25 cellular contexts compared by ENCODE assay signal in genomic region chr11:1346669-1347390, GRCh38. TPM values are rescaled to one million over a fixed set of nuclear protein-coding genes. Genes with fewer than 3 reads are reported as not detected.
A peak's percentile ranks its signal among the peaks of the same experiment; 100 is the strongest.
DNase-seq lines count a peak whose midpoint lies in the region; TF ChIP-seq lines count a peak whose summit lies in the region.
"Had no signal": no experiment of that assay in that cellular context is flagged by ENCODE, and none has a peak within 500 bp of the region (broad histone marks: within the 10 kb centered on the region; RNA-seq: fewer than 3 reads in every experiment).

No MANE protein-coding gene starts in this region.

- H3K27ac Mint-ChIP-seq in CD14-positive monocyte = peak overlapping the region in 1 of 7 donors; percentile 41
- no peak overlapping the region for H3K27ac Mint-ChIP-seq in H9
- H3K27ac Mint-ChIP-seq: B cell had no signal

- H3K36me3 ChIP-seq in neuronal stem cell (replicated peaks in 1 of 2; ENCODE audit: control insufficient read depth in 2 of 2, insufficient read depth in 2 of 2, low read length in 2 of 2) (no peaks in the 10 kb centered on the region), spleen (no peaks in the 10 kb centered on the region)
- H3K36me3 ChIP-seq: SJCRH30 had no signal

- no peak overlapping the region for H2AFZ ChIP-seq in H9 (ENCODE audit: low read length)
- no peak overlapping the region for H2AFZ ChIP-seq in neuronal stem cell (ENCODE audit: low read length)
- H2AFZ ChIP-seq: PC-9 had no signal

- H3K79me2 ChIP-seq in H9 (ENCODE audit: insufficient read depth, low read length) = no peaks in the 10 kb centered on the region

- H3K4ac ChIP-seq in H9 (ENCODE audit: low read depth, low read length) = no peak overlapping the region
- H3K4ac ChIP-seq in neuronal stem cell (ENCODE audit: low read length) = no peak overlapping the region

- peaks cover 0 to 3% (median 0%) of the 10 kb centered on the region in 7 donors for H3K9me3 Mint-ChIP-seq in CD14-positive monocyte
- H3K9me3 Mint-ChIP-seq in H9 = no peaks in the 10 kb centered on the region; a peak in 2 of 5 replicates
- H3K9me3 Mint-ChIP-seq: CD8-positive, alpha-beta memory T cell had no signal

- no peak for TF ChIP-seq POLR2A in spleen (IDR thresholded peaks at IDR 0.05)

- H2BK15ac ChIP-seq in H9 (ENCODE audit: low read depth, low read length) (no peak overlapping the region), neuronal stem cell (ENCODE audit: low read length) (peak overlapping the region; percentile 67)

- DNase-seq in CD14-positive monocyte (ENCODE audit: low spot score) (peak; percentile 38), H9 (peak; percentile 16), neuronal stem cell (ENCODE audit: low spot score) (no peak), spleen (peak; percentile 65), HPDE6-E6E7 (ENCODE audit: extremely low spot score) (no peak), NCI-H524 treated with DMSO at 0.1 percent for 48 hours (lab: John Stamatoyannopoulos, UW) (no peak), inferior parietal cortex (ENCODE audit: extremely low spot score) (no peak)
- DNase-seq: CD8-positive, alpha-beta memory T cell; DMS79 treated with DMSO at 0.1 percent for 48 hours; GF-D8; GOT3; HCEC 1CT; NCI-H1048; NCI-H1417; NCI-H1694; NCI-H2029 treated with DMSO at 0.1 percent for 48 hours; NCI-H446 treated with DMSO at 0.1 percent for 48 hours; NCI-H526 treated with DMSO at 0.1 percent for 48 hours; PC-9; SJCRH30 had no signal

- H3K56ac ChIP-seq in H9 (ENCODE audit: insufficient read length, low read depth, low read length) = no peak overlapping the region

- H3K4me1 Mint-ChIP-seq in CD14-positive monocyte = peaks cover 6% of the 10 kb centered on the region
- H3K4me1 Mint-ChIP-seq in H9 = peaks cover 3 to 11% of the 10 kb centered on the region in 2 experiments; a peak in 3 of 4 replicates
- H3K4me1 Mint-ChIP-seq: B cell; CD8-positive, alpha-beta memory T cell had no signal

- H3K4me3 Mint-ChIP-seq in CD14-positive monocyte (no peak overlapping the region), H9 (no peak overlapping the region)
- H3K4me3 Mint-ChIP-seq: B cell; CD8-positive, alpha-beta memory T cell had no signal

- peak overlapping the region; percentile 8; the same call in 1 of the 2 replicates for H3K14ac ChIP-seq in H9 (ENCODE audit: insufficient read depth, low read length)
- no peak overlapping the region for H3K14ac ChIP-seq in neuronal stem cell (ENCODE audit: low read length)

- TF ChIP-seq CTCF in CD14-positive monocyte (IDR thresholded peaks at IDR 0.05) = no peak
- TF ChIP-seq CTCF in H9 (conservative IDR thresholded peaks at IDR 0.05) = no peak
- no peak for TF ChIP-seq CTCF in spleen (IDR thresholded peaks at IDR 0.05 in 8 of 11, conservative IDR thresholded peaks at IDR 0.05 in 3 of 11)

- no peaks in the 10 kb centered on the region for H3K23me2 ChIP-seq in H9 (ENCODE audit: insufficient read length, low read depth, low read length, poor library complexity, severe bottlenecking)

- H2BK5ac ChIP-seq in H9 (ENCODE audit: insufficient read length, low read length) (no peak overlapping the region), neuronal stem cell (ENCODE audit: low read length) (no peak overlapping the region)

- H4K8ac ChIP-seq in H9 (replicated peaks; ENCODE audit: insufficient read length, low read depth, low read length) = no peak overlapping the region
- no peak overlapping the region for H4K8ac ChIP-seq in neuronal stem cell (ENCODE audit: low read depth, low read length)

- no peaks in the 10 kb centered on the region for H3K79me1 ChIP-seq in H9 (ENCODE audit: insufficient read depth, low read depth, low read length, poor library complexity, severe bottlenecking)
- H3K79me1 ChIP-seq in neuronal stem cell (ENCODE audit: low read depth, low read length) = no peaks in the 10 kb centered on the region

- H3K27ac ChIP-seq in H9 (ENCODE audit: insufficient read length, low read depth, low read length) (no peak overlapping the region), neuronal stem cell (replicated peaks; ENCODE audit: low read length) (no peak overlapping the region), spleen (no peak overlapping the region)
- H3K27ac ChIP-seq: A549, C4-2B, HL-60, PC-9, SJCRH30 had no signal

- no peak overlapping the region for H3K4me3 ChIP-seq in neuronal stem cell (ENCODE audit: low read length in 2 of 2)
- no peak overlapping the region for H3K4me3 ChIP-seq in spleen
- H3K4me3 ChIP-seq: A549, PC-9, SJCRH30 had no signal

- H4K91ac ChIP-seq in H9 (ENCODE audit: insufficient read length, low read depth, low read length) (no peak overlapping the region), neuronal stem cell (ENCODE audit: low read depth, low read length, poor library complexity) (no peak overlapping the region)

- H3K9ac ChIP-seq in H9 (ENCODE audit: extremely low read depth, insufficient read length, low read length) = no peak overlapping the region
- H3K9ac ChIP-seq in neuronal stem cell (ENCODE audit: low read depth, low read length, poor library complexity) = no peak overlapping the region

- no peaks in the 10 kb centered on the region for H4K20me1 ChIP-seq in H9 (ENCODE audit: control insufficient read depth, insufficient read depth, insufficient read length)

- no peaks in the 10 kb centered on the region for H3K27me3 ChIP-seq in H9 (ENCODE audit: insufficient read depth, low read length)
- H3K27me3 ChIP-seq in neuronal stem cell (ENCODE audit: control insufficient read depth in 3 of 3, insufficient read depth in 3 of 3, low read depth in 1 of 3, low read length in 3 of 3) = peaks cover 0 to 18% (median 0%) of the 10 kb centered on the region in 3 experiments
- peaks cover 0 to 10% (median 0%) of the 10 kb centered on the region in 7 donors for H3K27me3 ChIP-seq in spleen (replicated peaks in 1 of 7)
- H3K27me3 ChIP-seq: SJCRH30 had no signal

- no peak overlapping the region for H4K5ac ChIP-seq in H9 (ENCODE audit: insufficient read length, low read depth, low read length)

- H2BK20ac ChIP-seq in H9 (ENCODE audit: low read depth, low read length, poor library complexity, severe bottlenecking) = no peak overlapping the region

- H3K27me3 Mint-ChIP-seq in CD14-positive monocyte (ENCODE audit: low read depth in 3 of 3) (peaks cover 12 to 25% (median 16%) of the 10 kb centered on the region in 3 donors), H9 (ENCODE audit: low read depth) (peaks cover 15% of the 10 kb centered on the region)
- H3K27me3 Mint-ChIP-seq: B cell; CD8-positive, alpha-beta memory T cell had no signal

- H3K9me3 ChIP-seq in H9 (ENCODE audit: control insufficient read depth, low read depth, low read length) (no peaks in the 10 kb centered on the region), neuronal stem cell (replicated peaks in 1 of 2; ENCODE audit: control insufficient read depth in 2 of 2, insufficient read depth in 1 of 2, low read depth in 1 of 2, low read length in 2 of 2) (no peaks in the 10 kb centered on the region), spleen (no peaks in the 10 kb centered on the region)
- H3K9me3 ChIP-seq: A549, SJCRH30 had no signal

- H3K4me2 ChIP-seq in H9 (ENCODE audit: insufficient read depth, insufficient read length, low read length) = no peak overlapping the region
- no peak overlapping the region for H3K4me2 ChIP-seq in neuronal stem cell (ENCODE audit: insufficient read depth, low read length, poor library complexity, severe bottlenecking)
- H3K4me2 ChIP-seq: A549, PC-9 had no signal

- H3K4me1 ChIP-seq in H9 (ENCODE audit: insufficient read depth, low read length) (no peaks in the 10 kb centered on the region), neuronal stem cell (ENCODE audit: control insufficient read depth in 2 of 2, insufficient read depth in 1 of 2, low read depth in 1 of 2, low read length in 2 of 2) (peaks cover 23 to 24% of the 10 kb centered on the region in 2 donors), spleen (peaks cover 0 to 5% (median 0%) of the 10 kb centered on the region in 6 donors)
- H3K4me1 ChIP-seq: A549, SJCRH30 had no signal

- H3K18ac ChIP-seq in H9 (ENCODE audit: insufficient read length, low read depth, low read length) (no peak overlapping the region), neuronal stem cell (ENCODE audit: low read length) (peak overlapping the region; percentile 59)

- no CpG with 5 or more reads among the region's 28 CpGs for WGBS in H9 (ENCODE audit: extremely low coverage, insufficient read length, low lambda C conversion rate)
- WGBS in neuronal stem cell (ENCODE audit: extremely low coverage in 2 of 2, insufficient read length in 2 of 2, insufficient replicate concordance in 1 of 2), 2 donors = no CpG with 5 or more reads among the region's 28 CpGs
- WGBS in spleen, 5 donors = 84 to 93% (median 90%) methylated on average over 25 to 28 of the region's 28 CpGs

- no peak overlapping the region for H3T11ph ChIP-seq in H9 (ENCODE audit: low read length)

- H3K23ac ChIP-seq in H9 (ENCODE audit: insufficient read length, low read depth, low read length) (no peak overlapping the region), neuronal stem cell (ENCODE audit: low read depth, low read length, poor library complexity) (peak overlapping the region; percentile 55)

- no peaks in the 10 kb centered on the region for H3K36me3 Mint-ChIP-seq in CD14-positive monocyte
- no peaks in the 10 kb centered on the region for H3K36me3 Mint-ChIP-seq in H9 (ENCODE audit: insufficient read depth in 1 of 3, low read depth in 3 of 3)
- H3K36me3 Mint-ChIP-seq: CD8-positive, alpha-beta memory T cell had no signal

- H2BK12ac ChIP-seq in H9 (ENCODE audit: insufficient read length, low read depth, low read length) (no peak overlapping the region), neuronal stem cell (ENCODE audit: low read length) (peak overlapping the region; percentile 99)

- H2BK120ac ChIP-seq in H9 (ENCODE audit: low read depth, low read length, poor library complexity, severe bottlenecking) = no peak overlapping the region
- no peak overlapping the region for H2BK120ac ChIP-seq in neuronal stem cell (ENCODE audit: low read depth, low read length)

- intact Hi-C loops in CD14-positive monocyte (cut with micrococcal nuclease) (no loop called here), spleen (cut with DNase I; ENCODE audit: low total_unique reads) (no loop called here)

- H2AK5ac ChIP-seq in H9 (ENCODE audit: insufficient read length, low read length) (no peak overlapping the region), neuronal stem cell (ENCODE audit: low read depth, low read length) (peak overlapping the region; percentile 95)

RNA-seq across cellular contexts. Expression of gene TOLLIP, which starts 37.4 kb away (rescaled TPM):
- polyA plus RNA-seq in CD14-positive monocyte = 10 to 100 TPM; 67.9 to 71.7 TPM
- total RNA-seq in H9 (2021) = 32.3 and 32.4 TPM in 2 replicates
- 16.5 TPM for polyA plus RNA-seq in neuronal stem cell (2013, experiment 1 of 2)
- 15.3 TPM for polyA plus RNA-seq in neuronal stem cell (2013, experiment 2 of 2)
- 10 to 100 TPM; 44.3 to 67.4 (median 59.8) TPM for total RNA-seq in spleen
- 10 to 100 TPM; 16.1 to 35.8 (median 18.7) TPM for polyA plus RNA-seq in spleen

RNA-seq across cellular contexts. Expression of gene BRSK2, which starts 42.9 kb away (rescaled TPM):
- polyA plus RNA-seq in CD14-positive monocyte = not detected
- total RNA-seq in H9 (2021) = 24.2 and 28.4 TPM in 2 replicates
- polyA plus RNA-seq in neuronal stem cell (2013, experiment 1 of 2) = 24.4 TPM
- polyA plus RNA-seq in neuronal stem cell (2013, experiment 2 of 2) = 23.0 TPM
- under 1 TPM; 0.26 to 0.77 (median 0.47) TPM for total RNA-seq in spleen
- 1 to 10 TPM in 1 of 3 donors, under 1 TPM in 2; 0.17 to 1.5 (median 0.32) TPM for polyA plus RNA-seq in spleen
- total RNA-seq: RPMI7951, SJCRH30 had no signal

Comparison
In these comparisons a context has a peak if more than half of its experiments do, and no peak if none do; other contexts are left out.
1. DNase-seq: peak in CD14-positive monocyte (single experiment), H9 (single experiment) and spleen (single experiment); none in neuronal stem cell (single experiment), HPDE6-E6E7 (single experiment), NCI-H524 treated with DMSO at 0.1 percent for 48 hours (single experiment) and inferior parietal cortex (single experiment).
2. RNA of gene BRSK2, which starts 42.9 kb away (total RNA-seq): 24.2 to 28.4 TPM in H9; 0.26 to 0.77 TPM in spleen; every median in the first group is over 10 times any median in the second.